In the genomic region with DNA sequence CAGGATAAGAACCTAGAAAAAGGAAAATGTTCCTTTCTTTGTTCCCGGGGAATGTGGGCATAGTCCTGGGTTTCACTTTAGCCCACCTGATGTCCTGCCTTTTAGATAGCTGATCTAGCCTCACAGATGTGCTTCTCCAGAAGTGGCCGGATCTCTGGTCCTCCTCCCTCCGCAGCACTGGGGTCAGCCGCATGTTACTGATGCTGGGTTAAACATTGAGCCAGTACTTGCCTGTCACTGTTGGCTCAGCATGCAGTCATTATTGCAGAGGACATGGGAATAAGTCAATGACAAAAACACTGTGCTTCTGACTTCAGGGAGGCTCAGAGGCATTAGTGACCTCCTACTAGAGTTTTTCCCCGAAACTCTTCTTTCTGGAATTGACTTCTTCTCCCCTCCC, we compare ENCODE assay signal across 12 cellular contexts. TPM values are rescaled to one million over a fixed set of nuclear protein-coding genes. Genes with fewer than 3 reads are reported as not detected.
DNase-seq lines count a peak whose midpoint lies in the region; ATAC-seq, FAIRE-seq and TF ChIP-seq lines count a peak whose summit lies in the region.
"Had no signal": no experiment of that assay in that cellular context is flagged by ENCODE, and none has a peak within 500 bp of the region (broad histone marks: within the 10 kb centered on the region; RNA-seq: fewer than 3 reads in every experiment).

No MANE protein-coding gene starts in this region.

- no peak for ATAC-seq in left colon
- ATAC-seq: Panc1 had no signal

- H3K4me1 ChIP-seq in Peyer's patch (peaks cover 0 to 46% (median 16%) of the 10 kb centered on the region in 4 donors), left ventricle myocardium inferior (peaks cover 61% of the 10 kb centered on the region), skeletal muscle satellite cell (ENCODE audit: control insufficient read depth, insufficient read depth, low read length) (peaks cover 27% of the 10 kb centered on the region)

- DNase-seq in Peyer's patch, result peak in 2 of 3 donors; percentile 12 to 31
- DNase-seq in activated naive CD4-positive, alpha-beta T cell treated with anti-CD3 and anti-CD28 coated beads, Interleukin-2, amount 10 ng/mL, durations not matched to agents 7 days and 5 days, result no peak
- no peak for DNase-seq in left ventricle myocardium inferior
- DNase-seq in left colon, result no peak
- no peak for DNase-seq in NCI-H524 (lab: John Stamatoyannopoulos, UW)
- DNase-seq in COR-L47 (lab: John Stamatoyannopoulos, UW), result no peak
- DNase-seq in D721Med (ENCODE audit: insufficient read length, low spot score), result no peak
- DNase-seq: DMS53, left lung, NCI-H2227 treated with DMSO at 0.1 percent for 48 hours had no signal

- H3K27me3 ChIP-seq in Peyer's patch, result no peaks in the 10 kb centered on the region
- H3K27me3 ChIP-seq in left ventricle myocardium inferior (ENCODE audit: low read depth), result no peaks in the 10 kb centered on the region
- H3K27me3 ChIP-seq in skeletal muscle satellite cell (ENCODE audit: control insufficient read depth, insufficient read depth, low read length), result no peaks in the 10 kb centered on the region
- H3K27me3 ChIP-seq: left lung had no signal

- peak overlapping the region in 2 of 4 donors; percentile 0 to 34 for H3K27ac ChIP-seq in Peyer's patch
- peak overlapping the region; percentile 77 for H3K27ac ChIP-seq in left ventricle myocardium inferior (replicated peaks)
- H3K27ac ChIP-seq: left lung had no signal

- TF ChIP-seq CTCF in Peyer's patch (IDR thresholded peaks at IDR 0.05) (no peak), left ventricle myocardium inferior (IDR thresholded peaks at IDR 0.05; ENCODE audit: borderline replicate concordance) (no peak), D721Med (IDR thresholded peaks at IDR 0.05; ENCODE audit: insufficient read depth, missing control alignments) (no peak)

- no peaks in the 10 kb centered on the region for H3K9me3 ChIP-seq in Peyer's patch
- H3K9me3 ChIP-seq in left ventricle myocardium inferior (replicated peaks), result no peaks in the 10 kb centered on the region
- no peaks in the 10 kb centered on the region for H3K9me3 ChIP-seq in skeletal muscle satellite cell (replicated peaks; ENCODE audit: low read length)
- H3K9me3 ChIP-seq: left lung had no signal

- H3K27ac Mint-ChIP-seq in activated naive CD4-positive, alpha-beta T cell treated with anti-CD3 and anti-CD28 coated beads, Interleukin-2, amount 10 ng/mL, durations not matched to agents 7 days and 5 days, result peak overlapping the region; percentile 64

- H3K4me3 ChIP-seq in Peyer's patch (no peak overlapping the region), left ventricle myocardium inferior (peak overlapping the region; percentile 18), skeletal muscle satellite cell (ENCODE audit: low read length) (no peak overlapping the region)
- H3K4me3 ChIP-seq: left lung had no signal

- H3K4me3 Mint-ChIP-seq in activated naive CD4-positive, alpha-beta T cell treated with anti-CD3 and anti-CD28 coated beads, Interleukin-2, amount 10 ng/mL, durations not matched to agents 7 days and 5 days, result no peak overlapping the region

- H3K36me3 Mint-ChIP-seq in activated naive CD4-positive, alpha-beta T cell treated with anti-CD3 and anti-CD28 coated beads, Interleukin-2, amount 10 ng/mL, durations not matched to agents 7 days and 5 days, result peaks cover 61% of the 10 kb centered on the region

- H3K9ac ChIP-seq in skeletal muscle satellite cell (ENCODE audit: low read depth, low read length), result no peak overlapping the region

- H3K27me3 Mint-ChIP-seq in activated naive CD4-positive, alpha-beta T cell treated with anti-CD3 and anti-CD28 coated beads, Interleukin-2, amount 10 ng/mL, durations not matched to agents 7 days and 5 days, result no peaks in the 10 kb centered on the region

- peak overlapping the region; percentile 38 for H3K4me2 ChIP-seq in skeletal muscle satellite cell (ENCODE audit: low read length)

- H3K36me3 ChIP-seq in Peyer's patch (no peaks in the 10 kb centered on the region), left ventricle myocardium inferior (peaks cover under 1% of the 10 kb centered on the region), skeletal muscle satellite cell (ENCODE audit: insufficient read depth, low read length) (no peaks in the 10 kb centered on the region)
- H3K36me3 ChIP-seq: left lung had no signal

- H3K4me1 Mint-ChIP-seq in activated naive CD4-positive, alpha-beta T cell treated with anti-CD3 and anti-CD28 coated beads, Interleukin-2, amount 10 ng/mL, durations not matched to agents 7 days and 5 days, result peaks cover 99% of the 10 kb centered on the region

- CTCF ChIA-PET in activated naive CD4-positive, alpha-beta T cell treated with anti-CD3 and anti-CD28 coated beads, Interleukin-2, amount 10 ng/mL, durations not matched to agents 7 days and 5 days (lab: Charles Lee), result interaction anchor here (1.4 kb wide), 1 partner anchor 10 kb away, joined by 4 read pairs; no protein-coding TSS in a partner anchor

- intact Hi-C loops in left ventricle myocardium inferior (cut with micrococcal nuclease) (no loop called here), left colon (cut with DNase I, micrococcal nuclease) (no loop called here)

- TF ChIP-seq POLR2A in Peyer's patch (IDR thresholded peaks at IDR 0.05), result no peak

- H3K9me3 Mint-ChIP-seq in activated naive CD4-positive, alpha-beta T cell treated with anti-CD3 and anti-CD28 coated beads, Interleukin-2, amount 10 ng/mL, durations not matched to agents 7 days and 5 days, result peaks cover 5% of the 10 kb centered on the region

- no peak for FAIRE-seq in D721Med (lab: Jason Lieb, UNC)

RNA-seq across cellular contexts. Expression of gene NCK2, which starts 27.6 kb away (rescaled TPM):
- total RNA-seq in Peyer's patch, result 10 to 100 TPM; 58.6 to 94.5 (median 85.8) TPM
- 24.7 TPM for total RNA-seq in left ventricle myocardium inferior
- total RNA-seq in skeletal muscle satellite cell (2012; rRNA removed), result 11.6 and 12.2 TPM in 2 replicates
- total RNA-seq in left colon, result 10 to 100 TPM; 51.8 to 76.6 TPM

Comparison
In these comparisons a context has a peak if more than half of its experiments do, and no peak if none do; other contexts are left out.
1. DNase-seq: peak in Peyer's patch (2 of 3); none in activated naive CD4-positive, alpha-beta T cell treated with anti-CD3 and anti-CD28 coated beads, Interleukin-2, amount 10 ng/mL, durations not matched to agents 7 days and 5 days (single experiment), left ventricle myocardium inferior (single experiment), left colon (0 of 2), NCI-H524 (0 of 2), COR-L47 (single experiment) and D721Med (single experiment).